Comparison of ENCODE assay signal across 18 cellular contexts in the genomic region with DNA sequence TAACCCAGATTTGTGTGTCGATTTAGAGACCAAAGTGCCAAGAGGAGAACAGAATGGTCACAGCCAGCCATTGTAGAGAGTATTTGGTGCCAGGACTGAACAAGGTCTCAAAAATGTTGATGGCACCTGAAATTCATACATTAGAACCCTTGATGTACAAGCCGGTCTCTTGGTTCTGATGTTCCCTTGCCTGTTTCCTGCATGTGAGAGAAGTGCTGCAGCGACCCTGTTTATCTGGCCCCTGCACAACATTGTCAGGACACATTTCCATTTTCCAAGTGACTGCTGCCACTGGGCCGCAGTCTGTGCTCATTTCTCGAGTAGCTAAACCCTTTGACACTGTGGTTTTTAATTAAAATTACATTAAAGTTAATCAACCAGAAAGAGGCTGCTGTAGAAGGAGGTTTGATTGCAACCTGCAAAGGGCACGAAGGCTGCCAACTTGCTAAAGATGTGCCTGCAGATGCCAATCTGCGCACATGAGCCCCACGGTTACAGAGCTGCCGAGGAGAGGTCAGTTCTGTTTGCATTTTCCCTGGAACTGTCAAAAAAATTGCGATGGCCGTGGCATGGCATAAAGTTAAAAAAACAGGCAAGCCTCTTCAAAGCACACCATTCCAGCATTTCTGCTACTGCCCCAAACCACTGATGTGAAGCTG.
"Had no signal": no experiment of that assay in that cellular context is flagged by ENCODE, and none has a peak within 500 bp of the region (broad histone marks: within the 10 kb centered on the region; RNA-seq: fewer than 3 reads in every experiment).

No MANE protein-coding gene starts in this region.

- DNase-seq: cortex of kidney; effector memory CD8-positive, alpha-beta T cell; erythroblast; hypothalamus; mesenchymal stem cell; mucosa of descending colon; naive B cell; pancreas; sigmoid colon; stimulated activated CD4-positive, alpha-beta T cell treated with anti-CD3 and anti-CD28 coated beads, Interleukin-2, amount 100 ng/mL, for 24 hours; stimulated activated CD4-positive, alpha-beta T cell treated with anti-CD3 and anti-CD28 coated beads, Interleukin-4, amount 100 ng/mL, for 24 hours; stimulated activated naive CD4-positive, alpha-beta T cell treated with Interleukin-2 at 50 U/mL for 16 hours; stomach; thyroid gland; trophoblast cell had no signal

- ATAC-seq: effector memory CD8-positive, alpha-beta T cell; left lobe of liver; mucosa of descending colon; natural killer cell treated with Interleukin-12 subunit alpha and Interleukin-12 subunit beta and Interleukin-15 and Interleukin-18, amount 100 ng/mL, for 72 hours; pancreas; stimulated activated effector memory CD8-positive, alpha-beta T cell treated with anti-CD3 and anti-CD28 coated beads, Interleukin-12 subunit alpha, Interleukin-12 subunit beta, amount 100 ng/mL, for 72 hours had no signal
